In genomic region chr10:49076319-49076718, GRCh38 we compare ENCODE assay signal across 26 cellular contexts. TPM values are rescaled to one million over a fixed set of nuclear protein-coding genes. Genes with fewer than 3 reads are reported as not detected.
DNase-seq lines count a peak whose midpoint lies in the region; ATAC-seq lines count a peak whose summit lies in the region.
"Had no signal": no experiment of that assay in that cellular context is flagged by ENCODE, and none has a peak within 500 bp of the region (broad histone marks: within the 10 kb centered on the region; RNA-seq: fewer than 3 reads in every experiment).

No MANE protein-coding gene starts in this region.

- peaks cover 0 to 1% of the 10 kb centered on the region in 2 donors for H3K9me3 ChIP-seq in neuronal stem cell (replicated peaks in 1 of 2; ENCODE audit: control insufficient read depth in 2 of 2, insufficient read depth in 1 of 2, low read depth in 1 of 2, low read length in 2 of 2)
- H3K9me3 ChIP-seq: heart right ventricle, suprapubic skin, vagina had no signal

- H4K8ac ChIP-seq in neuronal stem cell (ENCODE audit: low read depth, low read length): no peak overlapping the region

- peaks cover 4 to 10% of the 10 kb centered on the region in 2 donors for H3K4me1 ChIP-seq in neuronal stem cell (ENCODE audit: control insufficient read depth in 2 of 2, insufficient read depth in 1 of 2, low read depth in 1 of 2, low read length in 2 of 2)

- no peak for DNase-seq in activated T-cell treated with anti-CD3 and anti-CD28 coated beads, Interleukin-2, amount 50 U/mL, for 72 hours
- DNase-seq in activated T-cell treated with anti-CD3 and anti-CD28 coated beads, Interleukin-2, amount 50 U/mL, for 48 hours: no peak
- no peak for DNase-seq in activated naive CD8-positive, alpha-beta T cell treated with anti-CD3 and anti-CD28 coated beads, Interleukin-2, amount 50 U/mL, for 24 hours
- no peak for DNase-seq in stimulated activated naive B cell treated with anti-CD40 and anti-IgM and Interleukin-4, amounts not matched to agents 10 μg/mL and 1 μg/mL and 100 μg/mL, for 72 hours
- DNase-seq in neuronal stem cell (ENCODE audit: low spot score) (no peak), kidney glomerular epithelial cell (lab: John Stamatoyannopoulos, UW) (no peak)
- no peak for DNase-seq in stimulated activated naive CD4-positive, alpha-beta T cell treated with Interleukin-2 at 50 U/mL for 16 hours (lab: John Stamatoyannopoulos, UW)
- DNase-seq: activated naive CD4-positive, alpha-beta T cell treated with anti-CD3 and anti-CD28 coated beads, Interleukin-2, amount 50 U/mL, for 16 hours; GM23248; left ventricle myocardium superior; naive thymus-derived CD8-positive, alpha-beta T cell; NCI-H1417 treated with DMSO at 0.1 percent for 48 hours; NCI-H2171; NCI-H524; T-helper 17 cell had no signal

- no peak overlapping the region for H2AK5ac ChIP-seq in neuronal stem cell (ENCODE audit: low read depth, low read length)

- H3K27me3 ChIP-seq in neuronal stem cell (ENCODE audit: control insufficient read depth in 3 of 3, insufficient read depth in 3 of 3, low read depth in 1 of 3, low read length in 3 of 3): peaks cover 0 to 22% (median 0%) of the 10 kb centered on the region in 3 experiments
- H3K27me3 ChIP-seq: heart right ventricle, suprapubic skin, vagina had no signal

- H3K27ac ChIP-seq in neuronal stem cell (replicated peaks; ENCODE audit: low read length): no peak overlapping the region
- H3K27ac ChIP-seq: GM23248, heart right ventricle, suprapubic skin, vagina had no signal

- no peak overlapping the region for H2BK12ac ChIP-seq in neuronal stem cell (ENCODE audit: low read length)

- H3K23ac ChIP-seq in neuronal stem cell (ENCODE audit: low read depth, low read length, poor library complexity): no peak overlapping the region

- peaks cover 50% of the 10 kb centered on the region for H3K4me1 Mint-ChIP-seq in activated T-cell treated with anti-CD3 and anti-CD28 coated beads, Interleukin-2, amount 50 U/mL, for 72 hours (ENCODE audit: low read depth)
- H3K4me1 Mint-ChIP-seq in activated naive CD8-positive, alpha-beta T cell treated with anti-CD3 and anti-CD28 coated beads, Interleukin-2, amount 50 U/mL, for 24 hours: peaks cover 40% of the 10 kb centered on the region
- H3K4me1 Mint-ChIP-seq in stimulated activated naive B cell treated with anti-CD40 and anti-IgM and Interleukin-4, amounts not matched to agents 10 μg/mL and 1 μg/mL and 100 μg/mL, for 72 hours: peaks cover 12 to 21% of the 10 kb centered on the region in 2 donors
- H3K4me1 Mint-ChIP-seq: central memory CD8-positive, alpha-beta T cell; mesothelial cell of epicardium had no signal

- no peaks in the 10 kb centered on the region for H3K79me1 ChIP-seq in neuronal stem cell (ENCODE audit: low read depth, low read length)

- no CpG with 5 or more reads among the region's 7 CpGs for WGBS in neuronal stem cell (ENCODE audit: extremely low coverage in 2 of 2, insufficient read length in 2 of 2, insufficient replicate concordance in 1 of 2), 2 donors

- no peaks in the 10 kb centered on the region for H3K9me3 Mint-ChIP-seq in activated T-cell treated with anti-CD3 and anti-CD28 coated beads, Interleukin-2, amount 50 U/mL, for 72 hours
- H3K9me3 Mint-ChIP-seq in activated naive CD8-positive, alpha-beta T cell treated with anti-CD3 and anti-CD28 coated beads, Interleukin-2, amount 50 U/mL, for 24 hours: no peaks in the 10 kb centered on the region
- peaks cover 2 to 4% of the 10 kb centered on the region in 2 donors for H3K9me3 Mint-ChIP-seq in stimulated activated naive B cell treated with anti-CD40 and anti-IgM and Interleukin-4, amounts not matched to agents 10 μg/mL and 1 μg/mL and 100 μg/mL, for 72 hours
- H3K9me3 Mint-ChIP-seq: central memory CD8-positive, alpha-beta T cell had no signal

- no peak overlapping the region for H3K27ac Mint-ChIP-seq in activated T-cell treated with anti-CD3 and anti-CD28 coated beads, Interleukin-2, amount 50 U/mL, for 72 hours
- peak overlapping the region; percentile 48 for H3K27ac Mint-ChIP-seq in activated naive CD8-positive, alpha-beta T cell treated with anti-CD3 and anti-CD28 coated beads, Interleukin-2, amount 50 U/mL, for 24 hours
- H3K27ac Mint-ChIP-seq in stimulated activated naive B cell treated with anti-CD40 and anti-IgM and Interleukin-4, amounts not matched to agents 10 μg/mL and 1 μg/mL and 100 μg/mL, for 72 hours: no peak overlapping the region
- H3K27ac Mint-ChIP-seq: IgD-negative memory B cell; mesothelial cell of epicardium; naive thymus-derived CD8-positive, alpha-beta T cell; T-helper 17 cell had no signal

- H3K27me3 Mint-ChIP-seq in activated T-cell treated with anti-CD3 and anti-CD28 coated beads, Interleukin-2, amount 50 U/mL, for 72 hours (ENCODE audit: low read depth): peaks cover 30% of the 10 kb centered on the region
- peaks cover 17% of the 10 kb centered on the region for H3K27me3 Mint-ChIP-seq in activated naive CD8-positive, alpha-beta T cell treated with anti-CD3 and anti-CD28 coated beads, Interleukin-2, amount 50 U/mL, for 24 hours
- H3K27me3 Mint-ChIP-seq in stimulated activated naive B cell treated with anti-CD40 and anti-IgM and Interleukin-4, amounts not matched to agents 10 μg/mL and 1 μg/mL and 100 μg/mL, for 72 hours: peaks cover 24 to 25% of the 10 kb centered on the region in 2 donors

- no peak overlapping the region for H2AFZ ChIP-seq in neuronal stem cell (ENCODE audit: low read length)
- H2AFZ ChIP-seq: GM23248 had no signal

- H3K36me3 ChIP-seq in neuronal stem cell (replicated peaks in 1 of 2; ENCODE audit: control insufficient read depth in 2 of 2, insufficient read depth in 2 of 2, low read length in 2 of 2): peaks cover 0 to 2% of the 10 kb centered on the region in 2 donors

- H3K4me2 ChIP-seq in neuronal stem cell (ENCODE audit: insufficient read depth, low read length, poor library complexity, severe bottlenecking): no peak overlapping the region

- peak overlapping the region; percentile 51 to 59 for H3K4me3 Mint-ChIP-seq in activated T-cell treated with anti-CD3 and anti-CD28 coated beads, Interleukin-2, amount 50 U/mL, for 72 hours
- peak overlapping the region; percentile 18 for H3K4me3 Mint-ChIP-seq in activated naive CD8-positive, alpha-beta T cell treated with anti-CD3 and anti-CD28 coated beads, Interleukin-2, amount 50 U/mL, for 24 hours
- H3K4me3 Mint-ChIP-seq in stimulated activated naive B cell treated with anti-CD40 and anti-IgM and Interleukin-4, amounts not matched to agents 10 μg/mL and 1 μg/mL and 100 μg/mL, for 72 hours: peak overlapping the region in 1 of 2 donors; percentile 16
- H3K4me3 Mint-ChIP-seq: central memory CD8-positive, alpha-beta T cell; IgD-negative memory B cell; mesothelial cell of epicardium; naive thymus-derived CD8-positive, alpha-beta T cell; T-helper 17 cell had no signal

- no peak overlapping the region for H2BK15ac ChIP-seq in neuronal stem cell (ENCODE audit: low read length)

- H2BK120ac ChIP-seq in neuronal stem cell (ENCODE audit: low read depth, low read length): no peak overlapping the region

- no peak overlapping the region for H3K14ac ChIP-seq in neuronal stem cell (ENCODE audit: low read length)

- no peak overlapping the region for H3K9ac ChIP-seq in neuronal stem cell (ENCODE audit: low read depth, low read length, poor library complexity)
- H3K9ac ChIP-seq: GM23248 had no signal

- no peak for ATAC-seq in activated T-cell treated with anti-CD3 and anti-CD28 coated beads, Interleukin-2, amount 50 U/mL, for 72 hours (replicated peaks in 1 of 2)
- ATAC-seq in HG02759 (IDR thresholded peaks at IDR 0.05; ENCODE audit: unreplicated experiment): peak; percentile 12
- no peak for ATAC-seq in activated naive CD8-positive, alpha-beta T cell treated with anti-CD3 and anti-CD28 coated beads, Interleukin-2, amount 50 U/mL, for 24 hours
- peak; percentile 5 to 13 for ATAC-seq in stimulated activated naive B cell treated with anti-CD40 and anti-IgM and Interleukin-4, amounts not matched to agents 10 μg/mL and 1 μg/mL and 100 μg/mL, for 72 hours (replicated peaks)
- ATAC-seq: heart right ventricle; left ventricle myocardium superior; naive thymus-derived CD8-positive, alpha-beta T cell; sciatic nerve; T-helper 17 cell had no signal

- H4K91ac ChIP-seq in neuronal stem cell (ENCODE audit: low read depth, low read length, poor library complexity): no peak overlapping the region

- no peaks in the 10 kb centered on the region for H3K36me3 Mint-ChIP-seq in activated T-cell treated with anti-CD3 and anti-CD28 coated beads, Interleukin-2, amount 50 U/mL, for 72 hours (ENCODE audit: insufficient read depth in 2 of 2)
- no peaks in the 10 kb centered on the region for H3K36me3 Mint-ChIP-seq in activated naive CD8-positive, alpha-beta T cell treated with anti-CD3 and anti-CD28 coated beads, Interleukin-2, amount 50 U/mL, for 24 hours (ENCODE audit: low read depth)
- H3K36me3 Mint-ChIP-seq in stimulated activated naive B cell treated with anti-CD40 and anti-IgM and Interleukin-4, amounts not matched to agents 10 μg/mL and 1 μg/mL and 100 μg/mL, for 72 hours: peaks cover 0 to 4% of the 10 kb centered on the region in 2 donors
- H3K36me3 Mint-ChIP-seq: IgD-negative memory B cell; mesothelial cell of epicardium; naive thymus-derived CD8-positive, alpha-beta T cell had no signal

- no peak overlapping the region for H3K4ac ChIP-seq in neuronal stem cell (ENCODE audit: low read length)

- no peak overlapping the region for H3K18ac ChIP-seq in neuronal stem cell (ENCODE audit: low read length)

- no peak overlapping the region for H3K4me3 ChIP-seq in neuronal stem cell (ENCODE audit: low read length in 2 of 2)
- H3K4me3 ChIP-seq: GM23248, heart right ventricle, suprapubic skin, vagina had no signal

- H2BK5ac ChIP-seq in neuronal stem cell (ENCODE audit: low read length): no peak overlapping the region

RNA-seq across cellular contexts. Expression of gene VSTM4, which starts 39.0 kb away (rescaled TPM):
- under 1 TPM in 1 of 2 donors, not detected in 1; 0.25 TPM for total RNA-seq in activated T-cell treated with anti-CD3 and anti-CD28 coated beads, Interleukin-2, amount 50 U/mL, for 72 hours
- 1.6 TPM for polyA plus RNA-seq in neuronal stem cell (2013, experiment 1 of 2)
- 1.6 TPM for polyA plus RNA-seq in neuronal stem cell (2013, experiment 2 of 2)
- total RNA-seq: M059J; naive thymus-derived CD8-positive, alpha-beta T cell; T-helper 17 cell had no signal
- polyA plus RNA-seq: IgD-negative memory B cell had no signal

RNA-seq across cellular contexts. Expression of gene FAM170B, which starts 57.5 kb away (rescaled TPM):
- total RNA-seq in activated T-cell treated with anti-CD3 and anti-CD28 coated beads, Interleukin-2, amount 50 U/mL, for 72 hours: under 1 TPM in 1 of 2 donors, not detected in 1; 0.16 TPM
- polyA plus RNA-seq in neuronal stem cell (2013, experiment 1 of 2): not detected
- not detected for polyA plus RNA-seq in neuronal stem cell (2013, experiment 2 of 2)
- total RNA-seq: astrocyte; GM23248; heart right ventricle; left ventricle myocardium superior; M059J; mesothelial cell of epicardium; naive thymus-derived CD8-positive, alpha-beta T cell; sciatic nerve; suprapubic skin; T-helper 17 cell; vagina had no signal
- polyA plus RNA-seq: BJ; GM23248; heart right ventricle; IgD-negative memory B cell; naive thymus-derived CD8-positive, alpha-beta T cell had no signal

Comparison
In these comparisons a context has a peak if more than half of its experiments do, and no peak if none do; other contexts are left out.
1. ATAC-seq: peak in HG02759 (single experiment) and stimulated activated naive B cell treated with anti-CD40 and anti-IgM and Interleukin-4, amounts not matched to agents 10 μg/mL and 1 μg/mL and 100 μg/mL, for 72 hours (2 of 2); none in activated T-cell treated with anti-CD3 and anti-CD28 coated beads, Interleukin-2, amount 50 U/mL, for 72 hours (0 of 2) and activated naive CD8-positive, alpha-beta T cell treated with anti-CD3 and anti-CD28 coated beads, Interleukin-2, amount 50 U/mL, for 24 hours (single experiment).